ENCODE assay signal across 10 cellular contexts in genomic region chr2:68837164-68837860, GRCh38. TPM values are rescaled to one million over a fixed set of nuclear protein-coding genes. Genes with fewer than 3 reads are reported as not detected.
DNase-seq lines count a peak whose midpoint lies in the region; TF ChIP-seq lines count a peak whose summit lies in the region.
"Had no signal": no experiment of that assay in that cellular context is flagged by ENCODE, and none has a peak within 500 bp of the region (broad histone marks: within the 10 kb centered on the region; RNA-seq: fewer than 3 reads in every experiment).

No MANE protein-coding gene starts in this region.

- no peaks in the 10 kb centered on the region for H3K79me1 ChIP-seq in trophoblast cell (ENCODE audit: low read length)

- no peak overlapping the region for H2BK120ac ChIP-seq in trophoblast cell (ENCODE audit: insufficient read depth, low read length, poor library complexity)

- H3K9ac ChIP-seq in MM.1S (ENCODE audit: low read length) (peak overlapping the region; percentile 7; the same call in 1 of the 2 replicates), trophoblast cell (ENCODE audit: low read length) (peak overlapping the region; percentile 57)

- TF ChIP-seq POLR2A in esophagus squamous epithelium (IDR thresholded peaks at IDR 0.05) (no peak), vagina (IDR thresholded peaks at IDR 0.05) (no peak)

- H4K91ac ChIP-seq in trophoblast cell (ENCODE audit: low read depth, low read length), result no peak overlapping the region

- no peaks in the 10 kb centered on the region for H3K9me2 ChIP-seq in MM.1S (replicated peaks; ENCODE audit: insufficient read depth, low read length)

- H3K4me3 ChIP-seq in GM12864 (ENCODE audit: low read depth, low read length) (no peak overlapping the region), MM.1S (ENCODE audit: low read length) (no peak overlapping the region), esophagus squamous epithelium (no peak overlapping the region), trophoblast cell (ENCODE audit: low read depth, low read length) (no peak overlapping the region), vagina (no peak overlapping the region)

- H3K27me3 ChIP-seq in MM.1S (replicated peaks; ENCODE audit: insufficient read depth, low read length), result no peaks in the 10 kb centered on the region
- no peaks in the 10 kb centered on the region for H3K27me3 ChIP-seq in esophagus squamous epithelium
- H3K27me3 ChIP-seq in trophoblast cell (ENCODE audit: insufficient read depth, low read length), result no peaks in the 10 kb centered on the region
- H3K27me3 ChIP-seq in vagina, result no peaks in the 10 kb centered on the region

- H3K9me3 ChIP-seq in MM.1S (replicated peaks; ENCODE audit: insufficient read depth, low read length), result no peaks in the 10 kb centered on the region
- H3K9me3 ChIP-seq in esophagus squamous epithelium, result no peaks in the 10 kb centered on the region
- peaks cover 6% of the 10 kb centered on the region for H3K9me3 ChIP-seq in trophoblast cell (ENCODE audit: insufficient read depth, low read depth, low read length)
- no peaks in the 10 kb centered on the region for H3K9me3 ChIP-seq in vagina

- H3K79me2 ChIP-seq in MM.1S (ENCODE audit: low read length) (no peaks in the 10 kb centered on the region), trophoblast cell (ENCODE audit: control insufficient read depth, insufficient read depth, low read length, poor library complexity) (no peaks in the 10 kb centered on the region)

- DNase-seq in GM12864 (ENCODE audit: low read depth), result no peak
- peak; percentile 80 for DNase-seq in MM.1S
- peak; percentile 15 for DNase-seq in activated CD8-positive, alpha-beta memory T cell treated with anti-CD3 and anti-CD28 coated beads, Interleukin-2, amount 50 U/mL, for 24 hours (ENCODE audit: extremely low read depth)
- no peak for DNase-seq in esophagus squamous epithelium (lab: John Stamatoyannopoulos, UW)
- peak; percentile 67 to 86 for DNase-seq in trophoblast cell
- no peak for DNase-seq in vagina (ENCODE audit: extremely low spot score in 2 of 2)
- no peak for DNase-seq in NCI-H774 (lab: John Stamatoyannopoulos, UW)
- no peak for DNase-seq in NCI-H2171 (lab: John Stamatoyannopoulos, UW)

- no peak overlapping the region for H2AK5ac ChIP-seq in trophoblast cell (ENCODE audit: low read length)

- H3K4me2 ChIP-seq in MM.1S (ENCODE audit: low read depth, low read length) (peak overlapping the region; percentile 28), trophoblast cell (ENCODE audit: low read length) (no peak overlapping the region)

- H4K12ac ChIP-seq in trophoblast cell (ENCODE audit: low read depth, low read length), result no peak overlapping the region

- H2AFZ ChIP-seq in MM.1S (ENCODE audit: low read length) (peak overlapping the region; percentile 55), trophoblast cell (ENCODE audit: insufficient read depth, low read length, poor library complexity) (no peak overlapping the region)

- H3K36me3 ChIP-seq in MM.1S (replicated peaks; ENCODE audit: insufficient read depth, low read length) (no peaks in the 10 kb centered on the region), esophagus squamous epithelium (no peaks in the 10 kb centered on the region), trophoblast cell (ENCODE audit: control insufficient read depth in 1 of 2, insufficient read depth in 2 of 2, low read length in 2 of 2) (no peaks in the 10 kb centered on the region), vagina (no peaks in the 10 kb centered on the region)

- H3K4ac ChIP-seq in trophoblast cell (ENCODE audit: low read depth, low read length), result no peak overlapping the region

- H3K18ac ChIP-seq in trophoblast cell (ENCODE audit: low read length), result no peak overlapping the region

- no peak overlapping the region for H4K8ac ChIP-seq in trophoblast cell (ENCODE audit: low read depth, low read length)

- no peak overlapping the region for H2BK5ac ChIP-seq in trophoblast cell (ENCODE audit: low read depth, low read length, poor library complexity)

- H3K4me1 ChIP-seq in MM.1S (ENCODE audit: low read length) (peaks cover 65% of the 10 kb centered on the region), esophagus squamous epithelium (peaks cover 0 to 9% (median 9%) of the 10 kb centered on the region in 3 donors), trophoblast cell (ENCODE audit: control insufficient read depth in 1 of 2, insufficient read depth in 2 of 2, low read length in 2 of 2) (no peaks in the 10 kb centered on the region), vagina (peaks cover 6% of the 10 kb centered on the region)

- TF ChIP-seq CTCF in GM12864 (IDR thresholded peaks at IDR 0.05; ENCODE audit: low read depth, low read length, missing control alignments), result peak; percentile 94
- peak; percentile 90 for TF ChIP-seq CTCF in MM.1S (IDR thresholded peaks at IDR 0.05; ENCODE audit: low read length)
- peak; percentile 51 to 74 (median 61) for TF ChIP-seq CTCF in esophagus squamous epithelium (IDR thresholded peaks at IDR 0.05)
- peak in 2 of 3 experiments; percentile 20 to 45 for TF ChIP-seq CTCF in vagina (IDR thresholded peaks at IDR 0.05)

- H3K27ac ChIP-seq in MM.1S (ENCODE audit: low read length) (peak overlapping the region; percentile 77), esophagus squamous epithelium (no peak overlapping the region), trophoblast cell (ENCODE audit: low read depth, low read length) (no peak overlapping the region), vagina (no peak overlapping the region)

- no peak overlapping the region for H3K23ac ChIP-seq in trophoblast cell (ENCODE audit: low read length)

- H3K14ac ChIP-seq in trophoblast cell (ENCODE audit: low read length), result no peak overlapping the region

- intact Hi-C loops in esophagus squamous epithelium (cut with DNase I) (loop anchor here (10.0 kb wide), 1 partner anchor 63 kb away; no protein-coding TSS in a partner anchor), vagina (cut with DNase I) (no loop called here)

- 55 to 75% methylated on average over 6 to 11 of the region's 15 CpGs for WGBS in esophagus squamous epithelium, 2 donors
- no CpG with 5 or more reads among the region's 15 CpGs for WGBS in trophoblast cell (ENCODE audit: extremely low coverage, insufficient coverage, insufficient read length)

- H2BK12ac ChIP-seq in trophoblast cell (ENCODE audit: low read length), result no peak overlapping the region

- no peaks in the 10 kb centered on the region for H4K20me1 ChIP-seq in MM.1S (ENCODE audit: insufficient read depth, low read length)

- H3F3A ChIP-seq in MM.1S (ENCODE audit: insufficient read depth, low read length), result peaks cover 33% of the 10 kb centered on the region

RNA-seq across cellular contexts. Expression of gene BMP10, which starts 33.9 kb away (rescaled TPM):
- total RNA-seq in esophagus squamous epithelium, result not detected
- not detected in 2 replicates for polyA plus RNA-seq in trophoblast cell (2013)
- not detected for total RNA-seq in vagina
- total RNA-seq: M059J, subcutaneous adipose tissue had no signal

Comparison
In these comparisons a context has a peak if more than half of its experiments do, and no peak if none do; other contexts are left out.
1. DNase-seq: peak in MM.1S (single experiment), activated CD8-positive, alpha-beta memory T cell treated with anti-CD3 and anti-CD28 coated beads, Interleukin-2, amount 50 U/mL, for 24 hours (single experiment) and trophoblast cell (2 of 2); none in GM12864 (single experiment), esophagus squamous epithelium (single experiment), vagina (0 of 2), NCI-H774 (single experiment) and NCI-H2171 (single experiment).
2. CTCF ChIP-seq: peak in every context shown above with its lines; median percentile 94 in GM12864; 90 in MM.1S; 61 in esophagus squamous epithelium; 32 in vagina.